ENCODE assay signal across 8 cellular contexts in the genomic region with DNA sequence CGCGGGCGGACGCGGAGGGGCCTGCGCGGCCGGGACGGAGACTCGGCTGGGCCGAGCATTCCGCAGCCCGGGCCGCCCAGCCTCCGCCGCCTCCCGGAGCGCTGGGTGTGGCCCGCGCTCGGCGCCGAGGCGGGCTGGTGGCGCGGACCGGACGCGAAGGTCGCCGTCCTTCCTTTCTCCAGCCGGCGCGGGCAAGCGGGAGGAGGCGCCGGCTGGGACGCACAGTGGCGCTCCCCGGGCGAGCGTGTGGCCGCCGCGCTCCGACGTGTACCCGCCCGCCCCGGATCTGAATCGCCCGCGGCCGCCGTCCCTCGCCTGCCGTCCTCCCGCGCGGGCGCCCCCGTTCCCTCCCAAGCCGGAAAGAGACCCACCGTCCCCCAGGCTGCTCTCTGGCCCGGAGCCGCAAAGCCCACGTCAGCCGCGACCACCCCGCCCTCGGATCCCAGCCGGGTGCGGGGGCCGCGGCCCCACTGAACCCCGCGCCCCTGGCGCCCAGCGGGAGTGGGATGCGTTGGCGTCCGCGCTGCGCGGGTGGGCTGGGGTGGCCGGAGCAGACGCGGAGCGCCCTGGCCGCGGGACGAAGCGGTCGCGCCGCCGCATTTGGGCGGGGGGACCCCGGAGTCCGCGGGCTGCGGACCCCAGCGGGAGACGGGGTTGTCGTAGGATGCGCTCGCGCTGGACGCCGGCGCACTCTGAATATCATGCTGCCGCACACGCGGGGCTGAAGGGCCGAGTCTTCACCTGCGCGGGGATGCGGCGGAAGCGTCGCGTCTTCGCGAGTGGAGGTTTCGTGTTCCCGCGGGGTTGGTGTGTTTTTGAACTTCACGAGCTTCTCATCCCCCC. TPM values are rescaled to one million over a fixed set of nuclear protein-coding genes. Genes with fewer than 3 reads are reported as not detected.
DNase-seq lines count a peak whose midpoint lies in the region; ATAC-seq and TF ChIP-seq lines count a peak whose summit lies in the region.

No MANE protein-coding gene starts in this region.

- H3K9me3 ChIP-seq in neuron (ENCODE audit: low read length) = no peaks in the 10 kb centered on the region

- peak; percentile 16 for DNase-seq in activated T-cell treated with anti-CD3 and anti-CD28 coated beads for 1 hour (ENCODE audit: low read depth)
- no peak for DNase-seq in activated T-cell treated with anti-CD3 and anti-CD28 coated beads for 4 hours
- peak; percentile 49 for DNase-seq in NCI-H526 treated with DMSO at 0.1 percent for 48 hours (lab: John Stamatoyannopoulos, UW)
- DNase-seq in activated T-helper 9 cell treated with anti-CD3 and anti-CD28 coated beads, Interleukin-2, amount 50 U/mL, for 16 hours (ENCODE audit: low read depth) = peak; percentile 10
- DNase-seq in fibroblast of villous mesenchyme (ENCODE audit: low read depth) = peak; percentile 26
- no peak for DNase-seq in HPDE6-E6E7 (ENCODE audit: extremely low spot score)

- peaks cover 47% of the 10 kb centered on the region for H3K4me1 ChIP-seq in neuron (ENCODE audit: insufficient read depth, low read length)

- peak; percentile 74 for ATAC-seq in HG02642 (IDR thresholded peaks at IDR 0.05; ENCODE audit: poor library complexity, unreplicated experiment)

- no peaks in the 10 kb centered on the region for H3K27me3 ChIP-seq in neuron (ENCODE audit: insufficient read depth, low read length)

- H2AFZ ChIP-seq in neuron (ENCODE audit: low read depth, low read length) = peak overlapping the region; percentile 83

- no peak for TF ChIP-seq CTCF in fibroblast of villous mesenchyme (IDR thresholded peaks at IDR 0.05; ENCODE audit: insufficient read depth, low read depth, low read length)

- H3K4me3 ChIP-seq in fibroblast of villous mesenchyme (ENCODE audit: low read depth, low read length) = peak overlapping the region; percentile 78
- H3K4me3 ChIP-seq in neuron (ENCODE audit: low read length) = peak overlapping the region; percentile 56

- no peaks in the 10 kb centered on the region for H3K36me3 ChIP-seq in neuron (ENCODE audit: insufficient read depth, low read length)

RNA-seq across cellular contexts. Expression of gene SPATS2L, which starts 0.7 kb away (rescaled TPM):
- total RNA-seq in fibroblast of villous mesenchyme = 60.6 and 65.6 TPM in 2 replicates

Comparison
In these comparisons a context has a peak if more than half of its experiments do, and no peak if none do; other contexts are left out.
1. DNase-seq: peak in activated T-cell treated with anti-CD3 and anti-CD28 coated beads for 1 hour (single experiment), NCI-H526 treated with DMSO at 0.1 percent for 48 hours (single experiment), activated T-helper 9 cell treated with anti-CD3 and anti-CD28 coated beads, Interleukin-2, amount 50 U/mL, for 16 hours (single experiment) and fibroblast of villous mesenchyme (single experiment); none in activated T-cell treated with anti-CD3 and anti-CD28 coated beads for 4 hours (single experiment) and HPDE6-E6E7 (single experiment).